Comparison of ENCODE assay signal across 11 cellular contexts in genomic region chr2:44825702-44826101, GRCh38.
DNase-seq lines count a peak whose midpoint lies in the region; ATAC-seq, FAIRE-seq and TF ChIP-seq lines count a peak whose summit lies in the region.
"Had no signal": no experiment of that assay in that cellular context is flagged by ENCODE, and none has a peak within 500 bp of the region (broad histone marks: within the 10 kb centered on the region; RNA-seq: fewer than 3 reads in every experiment).

No MANE protein-coding gene starts in this region.

- ATAC-seq in HG03139 (IDR thresholded peaks at IDR 0.05; ENCODE audit: unreplicated experiment) (peak; percentile 75), GM21528 (IDR thresholded peaks at IDR 0.05; ENCODE audit: low FRiP score, unreplicated experiment) (no peak)

- CTCF ChIA-PET in Calu3 (lab: Charles Lee) = interaction anchor here (0.6 kb wide), 2 partner anchors 327 to 687 kb away, joined by 4 to 8 read pairs; no protein-coding TSS in a partner anchor

- H3K4me3 Mint-ChIP-seq in Calu3 (ENCODE audit: low read depth, unreplicated experiment) = no peak overlapping the region
- H3K4me3 Mint-ChIP-seq in nephron progenitor cell = no peak overlapping the region
- H3K4me3 Mint-ChIP-seq in activated CD4-positive, alpha-beta T cell treated with anti-CD3 and anti-CD28 coated beads, Interleukin-2, amount 10 ng/mL, durations not matched to agents 24 days and 14 days = no peak overlapping the region

- BruUV-seq in Calu3 (replicated peaks; lab: Mats Ljungman, UMichigan) = no TSS peak

- H3K36me3 Mint-ChIP-seq in Calu3 (ENCODE audit: insufficient read depth, unreplicated experiment) = no peaks in the 10 kb centered on the region
- no peaks in the 10 kb centered on the region for H3K36me3 Mint-ChIP-seq in nephron progenitor cell (ENCODE audit: low read depth)
- H3K36me3 Mint-ChIP-seq in activated CD4-positive, alpha-beta T cell treated with anti-CD3 and anti-CD28 coated beads, Interleukin-2, amount 10 ng/mL, durations not matched to agents 24 days and 14 days (ENCODE audit: low read depth) = no peaks in the 10 kb centered on the region

- H3K27me3 Mint-ChIP-seq in Calu3 (ENCODE audit: unreplicated experiment) = peaks cover 34% of the 10 kb centered on the region
- H3K27me3 Mint-ChIP-seq in nephron progenitor cell (ENCODE audit: low read depth, poor library complexity) = peaks cover 23% of the 10 kb centered on the region
- no peaks in the 10 kb centered on the region for H3K27me3 Mint-ChIP-seq in activated CD4-positive, alpha-beta T cell treated with anti-CD3 and anti-CD28 coated beads, Interleukin-2, amount 10 ng/mL, durations not matched to agents 24 days and 14 days

- DNase-seq in Calu3 (peak; percentile 36), GM19239 (ENCODE audit: insufficient read length, low spot score) (peak; percentile 41), NCI-H345 (lab: John Stamatoyannopoulos, UW) (peak; percentile 77), nephron progenitor cell (no peak), DMS53 (lab: John Stamatoyannopoulos, UW) (no peak)
- DNase-seq in activated CD4-positive, alpha-beta T cell treated with anti-CD3 and anti-CD28 coated beads, Interleukin-2, amount 10 ng/mL, durations not matched to agents 24 days and 14 days = no peak
- DNase-seq: anterior cingulate cortex; stimulated activated CD4-positive, alpha-beta T cell treated with anti-CD3 and anti-CD28 coated beads, Interleukin-4, amount 100 ng/mL, for 24 hours; stimulated activated naive CD4-positive, alpha-beta T cell treated with Interleukin-2 at 50 U/mL for 16 hours had no signal

- H3K9me3 Mint-ChIP-seq in Calu3 (ENCODE audit: low read depth, unreplicated experiment) (no peaks in the 10 kb centered on the region), nephron progenitor cell (no peaks in the 10 kb centered on the region)
- no peaks in the 10 kb centered on the region for H3K9me3 Mint-ChIP-seq in activated CD4-positive, alpha-beta T cell treated with anti-CD3 and anti-CD28 coated beads, Interleukin-2, amount 10 ng/mL, durations not matched to agents 24 days and 14 days

- peaks cover 9% of the 10 kb centered on the region for H3K4me1 Mint-ChIP-seq in Calu3 (ENCODE audit: low read depth, unreplicated experiment)
- H3K4me1 Mint-ChIP-seq in nephron progenitor cell = peaks cover 34% of the 10 kb centered on the region
- no peaks in the 10 kb centered on the region for H3K4me1 Mint-ChIP-seq in activated CD4-positive, alpha-beta T cell treated with anti-CD3 and anti-CD28 coated beads, Interleukin-2, amount 10 ng/mL, durations not matched to agents 24 days and 14 days

- TF ChIP-seq CTCF in Calu3 (IDR thresholded peaks at IDR 0.05; ENCODE audit: unreplicated experiment) = no peak
- TF ChIP-seq CTCF in nephron progenitor cell (IDR thresholded peaks at IDR 0.05) = no peak

- H3K27ac Mint-ChIP-seq in Calu3 (ENCODE audit: unreplicated experiment) (no peak overlapping the region), nephron progenitor cell (no peak overlapping the region)
- no peak overlapping the region for H3K27ac Mint-ChIP-seq in activated CD4-positive, alpha-beta T cell treated with anti-CD3 and anti-CD28 coated beads, Interleukin-2, amount 10 ng/mL, durations not matched to agents 24 days and 14 days

- intact Hi-C loops in Calu3 (cut with micrococcal nuclease; ENCODE audit: unreplicated experiment) = no loop called here
- intact Hi-C loops in activated CD4-positive, alpha-beta T cell treated with anti-CD3 and anti-CD28 coated beads, Interleukin-2, amount 10 ng/mL, durations not matched to agents 24 days and 14 days (cut with micrococcal nuclease) = no loop called here

- peak; percentile 96 for FAIRE-seq in GM19239 (lab: Jason Lieb, UNC)

Comparison
In these comparisons a context has a peak if more than half of its experiments do, and no peak if none do; other contexts are left out.
1. DNase-seq: peak in Calu3 (single experiment), GM19239 (single experiment) and NCI-H345 (single experiment); none in nephron progenitor cell (single experiment), activated CD4-positive, alpha-beta T cell treated with anti-CD3 and anti-CD28 coated beads, Interleukin-2, amount 10 ng/mL, durations not matched to agents 24 days and 14 days (single experiment) and DMS53 (single experiment).